21 cellular contexts compared by ENCODE assay signal in genomic region chr5:1297243-1297642, GRCh38. TPM values are rescaled to one million over a fixed set of nuclear protein-coding genes. Genes with fewer than 3 reads are reported as not detected.
DNase-seq lines count a peak whose midpoint lies in the region; ATAC-seq and TF ChIP-seq lines count a peak whose summit lies in the region.
"Had no signal": no experiment of that assay in that cellular context is flagged by ENCODE, and none has a peak within 500 bp of the region (broad histone marks: within the 10 kb centered on the region; RNA-seq: fewer than 3 reads in every experiment).

No MANE protein-coding gene starts in this region.

- H3K4me1 ChIP-seq in Karpas-422 (ENCODE audit: low read length) (peaks cover 26% of the 10 kb centered on the region), OCI-LY7 (ENCODE audit: insufficient read depth, low read length, poor library complexity, severe bottlenecking) (peaks cover 82% of the 10 kb centered on the region)
- H3K4me1 ChIP-seq: adrenal gland had no signal

- intact Hi-C loops in OCI-LY7 (cut with micrococcal nuclease; ENCODE audit: unreplicated experiment), result no loop called here

- H2AFZ ChIP-seq in Karpas-422 (ENCODE audit: low read length), result no peak overlapping the region
- H2AFZ ChIP-seq in OCI-LY7 (ENCODE audit: low read length), result no peak overlapping the region

- CTCF ChIA-PET in activated CD8-positive, alpha-beta memory T cell treated with anti-CD3 and anti-CD28 coated beads, Interleukin-2, amount 10 ng/mL, durations not matched to agents 7 days and 5 days (lab: Charles Lee), result no interaction called here
- CTCF ChIA-PET in OCI-LY7 (lab: Charles Lee; ENCODE audit: unreplicated experiment) (interaction anchor here (0.6 kb wide), 1 partner anchor 44 kb away, joined by 3 read pairs; no protein-coding TSS in a partner anchor), HEK293T (lab: Yijun Ruan, JAX) (interaction anchor here (0.6 kb wide), 1 partner anchor 123 kb away, joined by 5 read pairs; no protein-coding TSS in a partner anchor)

- no peak overlapping the region for H3K9ac ChIP-seq in Karpas-422 (ENCODE audit: low read length)

- no peaks in the 10 kb centered on the region for H3K36me3 ChIP-seq in Karpas-422 (ENCODE audit: insufficient read depth, low read length)
- peaks cover 34% of the 10 kb centered on the region for H3K36me3 ChIP-seq in OCI-LY7 (ENCODE audit: insufficient read depth, low read length)
- H3K36me3 ChIP-seq: adrenal gland, breast epithelium, left ventricle myocardium inferior had no signal

- no peaks in the 10 kb centered on the region for H3K27me3 ChIP-seq in Karpas-422 (ENCODE audit: low read length)

- H3K27ac Mint-ChIP-seq in activated CD8-positive, alpha-beta memory T cell treated with anti-CD3 and anti-CD28 coated beads, Interleukin-2, amount 10 ng/mL, durations not matched to agents 7 days and 5 days, result no peak overlapping the region
- H3K27ac Mint-ChIP-seq in osteocyte (ENCODE audit: unreplicated experiment), result no peak overlapping the region
- H3K27ac Mint-ChIP-seq: activated CD4-positive, alpha-beta T cell treated with anti-CD3 and anti-CD28 coated beads for 36 hours had no signal

- no peak overlapping the region for H3K4me3 Mint-ChIP-seq in activated CD8-positive, alpha-beta memory T cell treated with anti-CD3 and anti-CD28 coated beads, Interleukin-2, amount 10 ng/mL, durations not matched to agents 7 days and 5 days
- no peak overlapping the region for H3K4me3 Mint-ChIP-seq in osteocyte (ENCODE audit: unreplicated experiment)
- H3K4me3 Mint-ChIP-seq: activated CD4-positive, alpha-beta T cell treated with anti-CD3 and anti-CD28 coated beads for 36 hours had no signal

- H3K9me3 ChIP-seq in Karpas-422 (ENCODE audit: low read length) (no peaks in the 10 kb centered on the region), OCI-LY7 (ENCODE audit: low read length) (peaks cover 2% of the 10 kb centered on the region; the same call in 1 of the 2 replicates)
- H3K9me3 ChIP-seq: adrenal gland, breast epithelium had no signal

- peak overlapping the region; percentile 6 for H3K4me2 ChIP-seq in Karpas-422 (ENCODE audit: low read depth, low read length, poor library complexity, severe bottlenecking)
- peak overlapping the region; percentile 87 for H3K4me2 ChIP-seq in OCI-LY7 (ENCODE audit: low read length)

- H3K9me2 ChIP-seq in Karpas-422 (replicated peaks; ENCODE audit: insufficient read depth, low read length) (no peaks in the 10 kb centered on the region), OCI-LY7 (ENCODE audit: insufficient read depth, low read length) (no peaks in the 10 kb centered on the region)

- peaks cover 19% of the 10 kb centered on the region for H3K27me3 Mint-ChIP-seq in activated CD8-positive, alpha-beta memory T cell treated with anti-CD3 and anti-CD28 coated beads, Interleukin-2, amount 10 ng/mL, durations not matched to agents 7 days and 5 days
- H3K27me3 Mint-ChIP-seq in osteocyte (ENCODE audit: unreplicated experiment), result peaks cover 34% of the 10 kb centered on the region
- H3K27me3 Mint-ChIP-seq: activated CD4-positive, alpha-beta T cell treated with anti-CD3 and anti-CD28 coated beads for 36 hours had no signal

- DNase-seq in activated CD8-positive, alpha-beta memory T cell treated with anti-CD3 and anti-CD28 coated beads for 24 hours, result peak; percentile 41
- DNase-seq in activated CD8-positive, alpha-beta memory T cell treated with anti-CD3 and anti-CD28 coated beads, Interleukin-2, amount 10 ng/mL, durations not matched to agents 7 days and 5 days, result no peak
- DNase-seq in Karpas-422 (peak; percentile 74), OCI-LY7 (ENCODE audit: low spot score) (peak; percentile 90), osteocyte (ENCODE audit: extremely low spot score, unreplicated experiment) (peak; percentile 32), HEK293T (ENCODE audit: extremely low spot score) (no peak), NCI-H226 (no peak), NCI-H526 treated with DMSO at 0.1 percent for 48 hours (lab: John Stamatoyannopoulos, UW) (no peak)
- DNase-seq: activated CD4-positive, alpha-beta T cell treated with anti-CD3 and anti-CD28 coated beads for 36 hours; activated gamma-delta T cell; adrenal gland; dermis blood vessel endothelial cell; DMS153; KBM-7; left ventricle myocardium inferior; MV-4-11; NCI-H2081 treated with DMSO at 0.1 percent for 48 hours; RPMI8226; stimulated activated naive CD4-positive, alpha-beta T cell; T1000 had no signal

- H4K20me1 ChIP-seq in Karpas-422 (ENCODE audit: insufficient read depth, low read depth, low read length), result no peaks in the 10 kb centered on the region
- no peaks in the 10 kb centered on the region for H4K20me1 ChIP-seq in OCI-LY7 (ENCODE audit: insufficient read depth, low read length)

- no peaks in the 10 kb centered on the region for H3K36me3 Mint-ChIP-seq in activated CD8-positive, alpha-beta memory T cell treated with anti-CD3 and anti-CD28 coated beads, Interleukin-2, amount 10 ng/mL, durations not matched to agents 7 days and 5 days
- no peaks in the 10 kb centered on the region for H3K36me3 Mint-ChIP-seq in osteocyte (ENCODE audit: unreplicated experiment)

- H3K27ac ChIP-seq in Karpas-422 (ENCODE audit: low read length) (no peak overlapping the region), OCI-LY7 (ENCODE audit: low read depth, low read length, poor library complexity, severe bottlenecking) (peak overlapping the region; percentile 87)
- H3K27ac ChIP-seq: adrenal gland, breast epithelium, left ventricle myocardium inferior had no signal

- no TSS peak for BruUV-seq in OCI-LY7 (replicated peaks; lab: Mats Ljungman, UMichigan)

- peaks cover 2% of the 10 kb centered on the region for H3K4me1 Mint-ChIP-seq in activated CD8-positive, alpha-beta memory T cell treated with anti-CD3 and anti-CD28 coated beads, Interleukin-2, amount 10 ng/mL, durations not matched to agents 7 days and 5 days
- H3K4me1 Mint-ChIP-seq in osteocyte (ENCODE audit: unreplicated experiment), result no peaks in the 10 kb centered on the region

- H3K9me3 Mint-ChIP-seq in activated CD8-positive, alpha-beta memory T cell treated with anti-CD3 and anti-CD28 coated beads, Interleukin-2, amount 10 ng/mL, durations not matched to agents 7 days and 5 days (ENCODE audit: low read depth), result no peaks in the 10 kb centered on the region
- H3K9me3 Mint-ChIP-seq in osteocyte (ENCODE audit: unreplicated experiment), result no peaks in the 10 kb centered on the region

- TF ChIP-seq CTCF in OCI-LY7 (conservative IDR thresholded peaks at IDR 0.05; ENCODE audit: low read length) (no peak), osteocyte (IDR thresholded peaks at IDR 0.05) (no peak)

- POLR2A ChIA-PET in OCI-LY7 (lab: Charles Lee), result interaction anchor here (0.6 to 7.0 kb wide), 5 partner anchors 12 to 1106 kb away, joined by 3 to 60 read pairs (median 7); partner anchors contain the start of gene LRRC14B
- POLR2A ChIA-PET in HEK293T (lab: Yijun Ruan, JAX), result interaction anchor here (0.6 kb wide), 1 partner anchor 89 kb away, joined by 3 read pairs; no protein-coding TSS in a partner anchor

- H3K4me3 ChIP-seq in Karpas-422 (ENCODE audit: low read length) (no peak overlapping the region), OCI-LY7 (ENCODE audit: low read depth, low read length, poor library complexity, severe bottlenecking) (peak overlapping the region; percentile 79)
- H3K4me3 ChIP-seq: adrenal gland, breast epithelium, left ventricle myocardium inferior had no signal

- H3K79me2 ChIP-seq in Karpas-422 (ENCODE audit: low read length) (peaks cover 11% of the 10 kb centered on the region; the same call in 1 of the 2 replicates), OCI-LY7 (ENCODE audit: insufficient read depth, low read depth, low read length) (peaks cover 45% of the 10 kb centered on the region)

- ATAC-seq in activated CD8-positive, alpha-beta memory T cell treated with anti-CD3 and anti-CD28 coated beads, Interleukin-2, amount 10 ng/mL, durations not matched to agents 7 days and 5 days, result no peak
- ATAC-seq: activated CD4-positive, alpha-beta T cell treated with anti-CD3 and anti-CD28 coated beads for 36 hours had no signal

TF ChIP-seq in HEK293T, 16 proteins besides CTCF, POLR2A, EP300 and RAD21:
- no peak for TF ChIP-seq ELF4 (IDR thresholded peaks at IDR 0.05)
- TF ChIP-seq LEF1 (IDR thresholded peaks at IDR 0.05; ENCODE audit: borderline replicate concordance), result no peak
- no peak for TF ChIP-seq L3MBTL2 (conservative IDR thresholded peaks at IDR 0.05)
- TF ChIP-seq HDGF (IDR thresholded peaks at IDR 0.05; ENCODE audit: borderline replicate concordance), result no peak
- TF ChIP-seq ARNT (IDR thresholded peaks at IDR 0.05), result no peak
- TF ChIP-seq BHLHE40 (IDR thresholded peaks at IDR 0.05; ENCODE audit: borderline replicate concordance), result no peak
- TF ChIP-seq TARDBP (IDR thresholded peaks at IDR 0.05), result no peak
- no peak for TF ChIP-seq FOXK2 (IDR thresholded peaks at IDR 0.05)

RNA-seq across cellular contexts. Expression of gene TERT, which starts 2.4 kb away (rescaled TPM):
- total RNA-seq in activated CD8-positive, alpha-beta memory T cell treated with anti-CD3 and anti-CD28 coated beads, Interleukin-2, amount 10 ng/mL, durations not matched to agents 7 days and 5 days, result 1 to 10 TPM in 1 of 2 experiments, under 1 TPM in 1; 0.82 to 1.5 TPM
- total RNA-seq in Karpas-422 (2014; rRNA removed; shearing (Covaris generic); ENCODE audit: low replicate concordance), result 2.2 and 3.3 TPM in 2 replicates
- total RNA-seq in OCI-LY7 (2014; rRNA removed; shearing (Covaris generic)), result 120 and 156 TPM in 2 replicates
- total RNA-seq in OCI-LY7 (2022) (173 and 198 TPM in 2 replicates), osteocyte (not detected in 2 replicates)
- total RNA-seq: left ventricle myocardium inferior had no signal

RNA-seq across cellular contexts. Expression of gene CLPTM1L, which starts 47.7 kb away (rescaled TPM):
- total RNA-seq in activated CD8-positive, alpha-beta memory T cell treated with anti-CD3 and anti-CD28 coated beads, Interleukin-2, amount 10 ng/mL, durations not matched to agents 7 days and 5 days, result 100 to 1,000 TPM; 107 to 115 TPM
- 141 and 164 TPM in 2 replicates for total RNA-seq in Karpas-422 (2014; rRNA removed; shearing (Covaris generic); ENCODE audit: low replicate concordance)
- 356 and 395 TPM in 2 replicates for total RNA-seq in OCI-LY7 (2014; rRNA removed; shearing (Covaris generic))
- total RNA-seq in OCI-LY7 (2022) (395 and 396 TPM in 2 replicates), osteocyte (88.0 and 93.1 TPM in 2 replicates)

Comparison
In these comparisons a context has a peak if more than half of its experiments do, and no peak if none do; other contexts are left out.
1. DNase-seq: peak in activated CD8-positive, alpha-beta memory T cell treated with anti-CD3 and anti-CD28 coated beads for 24 hours (single experiment), Karpas-422 (single experiment), OCI-LY7 (single experiment) and osteocyte (single experiment); none in activated CD8-positive, alpha-beta memory T cell treated with anti-CD3 and anti-CD28 coated beads, Interleukin-2, amount 10 ng/mL, durations not matched to agents 7 days and 5 days (single experiment), HEK293T (single experiment), NCI-H226 (single experiment) and NCI-H526 treated with DMSO at 0.1 percent for 48 hours (single experiment).
2. RNA of gene TERT, which starts 2.4 kb away (total RNA-seq): 120 to 198 TPM in OCI-LY7; 2.2 to 3.3 TPM in Karpas-422, 0.82 to 1.5 TPM in activated CD8-positive, alpha-beta memory T cell treated with anti-CD3 and anti-CD28 coated beads, Interleukin-2, amount 10 ng/mL, durations not matched to agents 7 days and 5 days and not detected in osteocyte; every median in the first group is over 10 times any median in the second.